ENCODE assay signal across 18 cellular contexts in the genomic region with DNA sequence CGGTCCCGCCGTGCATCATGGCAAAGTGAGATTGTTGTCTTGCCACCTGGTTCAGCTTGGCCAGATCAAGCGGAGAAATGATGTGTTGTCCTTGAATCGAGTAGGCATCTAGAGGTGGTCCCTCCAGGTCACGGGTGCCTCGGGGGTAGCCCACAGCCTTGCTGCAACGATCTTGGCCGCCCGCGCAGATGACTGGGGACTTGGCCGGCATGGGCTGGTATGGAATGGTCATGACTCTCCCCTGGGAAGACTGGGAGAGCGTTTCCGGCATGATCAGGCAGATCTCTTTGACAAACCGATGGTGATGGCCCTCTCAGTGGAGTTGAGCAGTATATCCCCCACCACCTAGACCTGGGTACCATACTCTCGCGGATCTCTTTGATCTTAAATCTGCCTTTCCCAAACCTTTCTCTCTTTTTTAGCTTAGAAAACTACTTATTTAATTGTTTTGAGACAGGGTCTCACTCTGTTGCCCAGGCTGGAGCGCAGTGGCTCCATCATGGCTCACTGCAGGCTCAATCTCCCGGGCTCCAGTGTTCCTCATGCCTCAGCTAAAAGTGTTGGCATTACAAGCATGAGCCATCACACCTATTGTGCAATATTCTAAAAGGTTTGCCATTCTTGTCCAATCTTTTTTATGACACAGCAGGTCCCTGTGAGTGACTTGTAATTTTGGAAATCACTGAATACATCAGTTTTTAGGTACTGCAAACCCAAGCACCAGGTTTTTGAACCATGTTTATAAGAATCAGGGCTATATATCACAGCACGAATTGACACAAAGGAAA. TPM values are rescaled to one million over a fixed set of nuclear protein-coding genes. Genes with fewer than 3 reads are reported as not detected.
A peak's percentile ranks its signal among the peaks of the same experiment; 100 is the strongest.
DNase-seq lines count a peak whose midpoint lies in the region; ATAC-seq and TF ChIP-seq lines count a peak whose summit lies in the region.
"Had no signal": no experiment of that assay in that cellular context is flagged by ENCODE, and none has a peak within 500 bp of the region (broad histone marks: within the 10 kb centered on the region; RNA-seq: fewer than 3 reads in every experiment).

No MANE protein-coding gene starts in this region.

- H3T11ph ChIP-seq in H9 (ENCODE audit: low read length) = no peak overlapping the region

- DNase-seq in SIG-M5 treated with dmso at 0.1 percent for 504 hours (lab: John Stamatoyannopoulos, UW; ENCODE audit: unreplicated experiment) (peak; percentile 29), SIG-M5 (lab: John Stamatoyannopoulos, UW) (no peak), M059J (ENCODE audit: low read depth) (peak; percentile 24), cardiac fibroblast (ENCODE audit: low read depth in 2 of 2) (peak; percentile 21 to 46), renal cortical epithelial cell (ENCODE audit: low read depth) (peak; percentile 69), H9 (no peak)
- DNase-seq: activated CD4-positive, alpha-beta memory T cell treated with anti-CD3 and anti-CD28 coated beads, Interleukin-2, amount 10 ng/mL, durations not matched to agents 7 days and 5 days; activated T-cell treated with anti-CD3 and anti-CD28 coated beads, Interleukin-2, amount 50 U/mL, for 24 hours; DMS79 treated with DMSO at 0.1 percent for 48 hours; heart right ventricle; NCI-H69; stimulated activated naive CD8-positive, alpha-beta T cell treated with anti-CD3 and anti-CD28 coated beads, Interleukin-15, Interleukin-2, amounts not matched to agents 100 U/mL and 50 U/mL, for 24 hours; T-cell; upper lobe of left lung had no signal

- H3K18ac ChIP-seq in H9 (ENCODE audit: insufficient read length, low read depth, low read length) = no peak overlapping the region

- no peak overlapping the region for H3K4me3 ChIP-seq in cardiac fibroblast (replicated peaks in 1 of 2; ENCODE audit: low read depth in 2 of 2, low read length in 2 of 2)
- H3K4me3 ChIP-seq: heart right ventricle, upper lobe of left lung had no signal

- H3K23me2 ChIP-seq in H9 (ENCODE audit: insufficient read length, low read depth, low read length, poor library complexity, severe bottlenecking) = peaks cover 5% of the 10 kb centered on the region

- 0 out of 4 replicates have a peak, but pooled peaks cover 0 to 5% of the 10 kb centered on the region in 2 experiments for H3K4me1 Mint-ChIP-seq in H9

- H2BK12ac ChIP-seq in H9 (ENCODE audit: insufficient read length, low read depth, low read length) = no peak overlapping the region

- no peak overlapping the region for H2AK5ac ChIP-seq in H9 (ENCODE audit: insufficient read length, low read length)

- no peak overlapping the region for H3K4me2 ChIP-seq in H9 (ENCODE audit: insufficient read depth, insufficient read length, low read length)

- no peaks in the 10 kb centered on the region for H3K4me1 ChIP-seq in H9 (ENCODE audit: insufficient read depth, low read length)

- H3K79me1 ChIP-seq in H9 (ENCODE audit: insufficient read depth, low read depth, low read length, poor library complexity, severe bottlenecking) = peaks cover 2% of the 10 kb centered on the region

- H3K4me3 Mint-ChIP-seq in H9 = no peak overlapping the region
- H3K4me3 Mint-ChIP-seq: activated CD4-positive, alpha-beta memory T cell treated with anti-CD3 and anti-CD28 coated beads, Interleukin-2, amount 10 ng/mL, durations not matched to agents 7 days and 5 days; activated T-cell treated with anti-CD3 and anti-CD28 coated beads, Interleukin-2, amount 50 U/mL, for 24 hours; T-cell had no signal

- ATAC-seq in HG02588 (IDR thresholded peaks at IDR 0.05; ENCODE audit: unreplicated experiment) (no peak), GM19395 (IDR thresholded peaks at IDR 0.05; ENCODE audit: unreplicated experiment) (no peak)
- ATAC-seq: activated naive CD4-positive, alpha-beta T cell treated with anti-CD3 and anti-CD28 coated beads, Interleukin-2, amount 50 U/mL, for 72 hours; heart right ventricle; stimulated activated naive CD8-positive, alpha-beta T cell treated with anti-CD3 and anti-CD28 coated beads, Interleukin-15, Interleukin-2, amounts not matched to agents 100 U/mL and 50 U/mL, for 24 hours; T-cell had no signal

- no peak overlapping the region for H3K56ac ChIP-seq in H9 (ENCODE audit: insufficient read length, low read depth, low read length)

- no peak overlapping the region for H3K27ac ChIP-seq in H9 (ENCODE audit: insufficient read length, low read depth, low read length)
- H3K27ac ChIP-seq: heart right ventricle, upper lobe of left lung, VCaP had no signal

- H4K8ac ChIP-seq in H9 (replicated peaks; ENCODE audit: insufficient read length, low read depth, low read length) = no peak overlapping the region

- H4K20me1 ChIP-seq in H9 (ENCODE audit: control insufficient read depth, insufficient read depth, insufficient read length) = no peaks in the 10 kb centered on the region

- no peak overlapping the region for H4K5ac ChIP-seq in H9 (ENCODE audit: insufficient read length, low read depth, low read length)

- H3K9me3 ChIP-seq in H9 (ENCODE audit: control insufficient read depth, low read depth, low read length) = no peaks in the 10 kb centered on the region
- H3K9me3 ChIP-seq: heart right ventricle, upper lobe of left lung had no signal

- H2BK120ac ChIP-seq in H9 (ENCODE audit: low read depth, low read length, poor library complexity, severe bottlenecking) = no peak overlapping the region

- no peaks in the 10 kb centered on the region for H3K27me3 ChIP-seq in H9 (ENCODE audit: insufficient read depth, low read length)
- H3K27me3 ChIP-seq: heart right ventricle, upper lobe of left lung had no signal

- H3K14ac ChIP-seq in H9 (ENCODE audit: insufficient read depth, low read length) = no peak overlapping the region

- H2BK5ac ChIP-seq in H9 (ENCODE audit: insufficient read length, low read length) = no peak overlapping the region

- H3K27me3 Mint-ChIP-seq in H9 (ENCODE audit: low read depth) = peaks cover 12% of the 10 kb centered on the region
- H3K27me3 Mint-ChIP-seq: activated T-cell treated with anti-CD3 and anti-CD28 coated beads, Interleukin-2, amount 50 U/mL, for 24 hours; T-cell had no signal

- no peak overlapping the region for H3K23ac ChIP-seq in H9 (ENCODE audit: insufficient read length, low read depth, low read length)

- WGBS in H9 (ENCODE audit: extremely low coverage, insufficient read length, low lambda C conversion rate) = no CpG with 5 or more reads among the region's 20 CpGs

- no peak overlapping the region for H2BK15ac ChIP-seq in H9 (ENCODE audit: low read depth, low read length)

- H3K27ac Mint-ChIP-seq in H9 = no peak overlapping the region; a peak in 2 of 7 replicates
- H3K27ac Mint-ChIP-seq: activated CD4-positive, alpha-beta memory T cell treated with anti-CD3 and anti-CD28 coated beads, Interleukin-2, amount 10 ng/mL, durations not matched to agents 7 days and 5 days; activated naive CD4-positive, alpha-beta T cell treated with anti-CD3 and anti-CD28 coated beads, Interleukin-2, amount 50 U/mL, for 72 hours; activated T-cell treated with anti-CD3 and anti-CD28 coated beads, Interleukin-2, amount 50 U/mL, for 24 hours had no signal

- no peak overlapping the region for H4K91ac ChIP-seq in H9 (ENCODE audit: insufficient read length, low read depth, low read length)

- no peak for TF ChIP-seq CTCF in cardiac fibroblast (IDR thresholded peaks at IDR 0.05; ENCODE audit: low read depth, low read length)
- no peak for TF ChIP-seq CTCF in H9 (conservative IDR thresholded peaks at IDR 0.05)

- H3K4ac ChIP-seq in H9 (ENCODE audit: low read depth, low read length) = no peak overlapping the region

- no peak overlapping the region for H2BK20ac ChIP-seq in H9 (ENCODE audit: low read depth, low read length, poor library complexity, severe bottlenecking)

- peaks cover 3 to 25% (median 6%) of the 10 kb centered on the region in 3 experiments for H3K36me3 Mint-ChIP-seq in H9 (ENCODE audit: insufficient read depth in 1 of 3, low read depth in 3 of 3)
- H3K36me3 Mint-ChIP-seq: T-cell had no signal

- H2AFZ ChIP-seq in H9 (ENCODE audit: low read length) = no peak overlapping the region

- H3K79me2 ChIP-seq in H9 (ENCODE audit: insufficient read depth, low read length) = peaks cover 3% of the 10 kb centered on the region; the same call in 1 of the 2 replicates

- no peak overlapping the region for H3K9ac ChIP-seq in H9 (ENCODE audit: extremely low read depth, insufficient read length, low read length)

- H3K9me3 Mint-ChIP-seq in H9 = peaks cover 0 to 3% of the 10 kb centered on the region in 2 experiments; a peak in 1 of 5 replicates
- H3K9me3 Mint-ChIP-seq: activated CD4-positive, alpha-beta memory T cell treated with anti-CD3 and anti-CD28 coated beads, Interleukin-2, amount 10 ng/mL, durations not matched to agents 7 days and 5 days; activated naive CD4-positive, alpha-beta T cell treated with anti-CD3 and anti-CD28 coated beads, Interleukin-2, amount 50 U/mL, for 72 hours; activated T-cell treated with anti-CD3 and anti-CD28 coated beads, Interleukin-2, amount 50 U/mL, for 24 hours; T-cell had no signal

RNA-seq across cellular contexts. Expression of a gene that starts 9.4 kb away (rescaled TPM):
- total RNA-seq in M059J (2014; rRNA removed; shearing (Covaris generic)) = 0.84 and 1.1 TPM in 2 replicates
- total RNA-seq in renal cortical epithelial cell (0.17 and 0.99 TPM in 2 replicates), H9 (2021) (0.55 and 1.1 TPM in 2 replicates)

RNA-seq across cellular contexts. Expression of a gene that starts 14.0 kb away (rescaled TPM):
- total RNA-seq in M059J (2014; rRNA removed; shearing (Covaris generic)) = 38.5 and 44.8 TPM in 2 replicates
- 21.4 and 32.1 TPM in 2 replicates for total RNA-seq in renal cortical epithelial cell
- 13.9 and 15.7 TPM in 2 replicates for total RNA-seq in H9 (2021)

RNA-seq across cellular contexts. Expression of a gene that starts 28.8 kb away (rescaled TPM):
- total RNA-seq in M059J (2014; rRNA removed; shearing (Covaris generic)) = 73.4 and 97.8 TPM in 2 replicates
- total RNA-seq in renal cortical epithelial cell (114 and 177 TPM in 2 replicates), H9 (2021) (47.8 and 50.9 TPM in 2 replicates)

Comparison
In these comparisons a context has a peak if more than half of its experiments do, and no peak if none do; other contexts are left out.
1. DNase-seq: peak in SIG-M5 treated with dmso at 0.1 percent for 504 hours (single experiment), M059J (single experiment), cardiac fibroblast (2 of 2) and renal cortical epithelial cell (single experiment); none in SIG-M5 (single experiment) and H9 (single experiment).